14 cellular contexts compared by ENCODE assay signal in the genomic region with DNA sequence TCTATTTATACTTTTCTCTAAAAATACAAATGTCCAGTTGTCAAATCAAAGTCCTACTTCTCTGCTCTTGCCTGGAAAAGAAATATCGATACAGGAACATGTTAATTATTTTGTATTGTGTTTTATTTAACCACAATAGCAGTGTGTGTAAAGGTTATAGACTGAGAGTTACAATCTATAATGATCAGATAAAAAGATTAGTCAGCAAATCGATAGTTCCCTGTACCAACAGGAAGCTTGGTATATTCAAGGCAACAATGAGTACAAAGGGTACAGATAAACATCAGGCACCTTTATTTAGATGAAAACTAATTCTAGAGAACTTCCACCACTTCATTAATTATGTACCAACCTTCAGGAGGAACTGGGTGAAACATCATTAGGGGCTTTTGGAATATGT.
A peak's percentile ranks its signal among the peaks of the same experiment; 100 is the strongest.
DNase-seq lines count a peak whose midpoint lies in the region; ATAC-seq, FAIRE-seq and TF ChIP-seq lines count a peak whose summit lies in the region.
"Had no signal": no experiment of that assay in that cellular context is flagged by ENCODE, and none has a peak within 500 bp of the region (broad histone marks: within the 10 kb centered on the region; RNA-seq: fewer than 3 reads in every experiment).

No MANE protein-coding gene starts in this region.

- no peaks in the 10 kb centered on the region for H3K9me2 ChIP-seq in neural cell (ENCODE audit: insufficient read depth, low read length)

- 89% methylated on average over 2 of the region's 2 CpGs for WGBS in HUES64
- 34% methylated on average over 2 of the region's 2 CpGs for WGBS in K562 (ENCODE audit: insufficient coverage, low coverage, missing lambda C conversion rate)

- TF ChIP-seq CTCF in K562 (IDR thresholded peaks at IDR 0.05 in 2 of 3, conservative IDR thresholded peaks at IDR 0.05 in 1 of 3; ENCODE audit: insufficient read depth in 2 of 3, low read depth in 1 of 3, low read length in 3 of 3): no peak
- TF ChIP-seq CTCF in neural cell (IDR thresholded peaks at IDR 0.05; ENCODE audit: poor library complexity, severe bottlenecking): no peak

- H2AFZ ChIP-seq in K562 (ENCODE audit: low read depth, low read length) (no peak overlapping the region), neural cell (ENCODE audit: low read depth, low read length) (no peak overlapping the region)

- POLR2A ChIA-PET in K562 (lab: Yijun Ruan, JAX): no interaction called here

- H3K27me3 ChIP-seq in HUES64 (ENCODE audit: insufficient read depth, low read length) (peaks cover 6% of the 10 kb centered on the region; the same call in 1 of the 2 replicates), K562 (ENCODE audit: control insufficient read depth in 2 of 2, insufficient read depth in 2 of 2, low read length in 2 of 2) (no peaks in the 10 kb centered on the region), neural cell (ENCODE audit: insufficient read depth, low read depth, low read length) (no peaks in the 10 kb centered on the region)

- H4K20me1 ChIP-seq in K562 (replicated peaks; ENCODE audit: control insufficient read depth, insufficient read depth, low read length) (no peaks in the 10 kb centered on the region), neural cell (ENCODE audit: insufficient read depth) (no peaks in the 10 kb centered on the region)

- DNase-seq in K562 (ENCODE audit: extremely low read depth in 1 of 4, low spot score in 3 of 4) (no peak), NCI-H1930 (lab: John Stamatoyannopoulos, UW) (no peak), DMS153 (lab: John Stamatoyannopoulos, UW) (no peak), NCI-H345 (lab: John Stamatoyannopoulos, UW) (no peak)
- DNase-seq: CD8-positive, alpha-beta T cell; COR-L47; DND-41; GDM1; GOT3; H9 had no signal

- H3K4me3 ChIP-seq in HUES64 (ENCODE audit: low read length) (no peak overlapping the region), K562 (no peak overlapping the region), neural cell (ENCODE audit: low read length) (no peak overlapping the region)

- H3K9me1 ChIP-seq in K562 (ENCODE audit: control insufficient read depth, insufficient read depth, low read length): no peaks in the 10 kb centered on the region

- H3K36me3 ChIP-seq in HUES64 (ENCODE audit: insufficient read depth, low read length) (no peaks in the 10 kb centered on the region), K562 (ENCODE audit: control insufficient read depth, insufficient read depth, low read length) (0 out of 3 replicates have a peak, but pooled peaks cover 3% of the 10 kb centered on the region), neural cell (ENCODE audit: insufficient read depth, low read length) (no peaks in the 10 kb centered on the region)

- TF ChIP-seq EP300 in K562 (IDR thresholded peaks at IDR 0.05; ENCODE audit: low read length): no peak
- no peak for TF ChIP-seq EP300 in neural cell (conservative IDR thresholded peaks at IDR 0.05; ENCODE audit: poor library complexity, severe bottlenecking)

- H3K27ac ChIP-seq in HUES64 (ENCODE audit: low read depth, low read length): peak overlapping the region; percentile 37; the same call in 1 of the 2 replicates
- H3K27ac ChIP-seq in K562 (ENCODE audit: extremely low read depth, low read depth, low read length): no peak overlapping the region
- H3K27ac ChIP-seq in neural cell (ENCODE audit: low read length): peak overlapping the region; percentile 18

- H3K9me3 ChIP-seq in HUES64 (ENCODE audit: insufficient read depth, low read depth, low read length) (no peaks in the 10 kb centered on the region), K562 (replicated peaks; ENCODE audit: control insufficient read depth, insufficient read depth, low read depth, low read length) (no peaks in the 10 kb centered on the region; the same call in 1 of the 2 replicates), neural cell (ENCODE audit: low read length) (no peaks in the 10 kb centered on the region)

- no peak for FAIRE-seq in K562 (lab: Jason Lieb, UNC)
- FAIRE-seq: D721Med, GM12892 had no signal

- in situ Hi-C loops in K562 (cut with MboI): no loop called here

- H3K4me2 ChIP-seq in K562 (ENCODE audit: insufficient read depth, low read length): no peak overlapping the region
- no peak overlapping the region for H3K4me2 ChIP-seq in neural cell (ENCODE audit: low read length)

- intact Hi-C loops in K562 (cut with micrococcal nuclease): no loop called here

- BruUV-seq in K562 (replicated peaks; lab: Mats Ljungman, UMichigan): no TSS peak

- H3K9ac ChIP-seq in HUES64 (ENCODE audit: low read depth, low read length): no peak overlapping the region
- no peak overlapping the region for H3K9ac ChIP-seq in K562 (ENCODE audit: insufficient read depth in 1 of 2, low read depth in 2 of 2, low read length in 2 of 2)
- no peak overlapping the region for H3K9ac ChIP-seq in neural cell (ENCODE audit: low read length)

- H3K79me2 ChIP-seq in K562 (ENCODE audit: control insufficient read depth, insufficient read depth, low read length): no peaks in the 10 kb centered on the region
- H3K79me2 ChIP-seq in neural cell (replicated peaks; ENCODE audit: insufficient read depth, low read length): no peaks in the 10 kb centered on the region

- TF ChIP-seq RAD21 in K562 (CRISPR knock-in tag; conservative IDR thresholded peaks at IDR 0.05 in 1 of 2, IDR thresholded peaks at IDR 0.05 in 1 of 2): no peak
- no peak for TF ChIP-seq RAD21 in neural cell (conservative IDR thresholded peaks at IDR 0.05)

- H3F3A ChIP-seq in neural cell (ENCODE audit: insufficient read depth, low read length, poor library complexity, severe bottlenecking): no peaks in the 10 kb centered on the region

- peaks cover 36% of the 10 kb centered on the region for H3K4me1 ChIP-seq in HUES64 (ENCODE audit: insufficient read depth, low read length)
- no peaks in the 10 kb centered on the region for H3K4me1 ChIP-seq in K562 (replicated peaks in 1 of 2; ENCODE audit: control insufficient read depth in 2 of 2, insufficient read depth in 2 of 2, low read length in 2 of 2)

- no peak for TF ChIP-seq POLR2A in K562 (conservative IDR thresholded peaks at IDR 0.05)

- CTCF ChIA-PET in K562 (lab: Yijun Ruan, JAX; ENCODE audit: low intra/inter-chr PET ratio): no interaction called here

- no peak for ATAC-seq in K562
- ATAC-seq: CD8-positive, alpha-beta T cell had no signal

TF ChIP-seq in K562, 482 proteins besides CTCF, POLR2A, EP300 and RAD21:
- TF ChIP-seq C11orf30 (IDR thresholded peaks at IDR 0.05; ENCODE audit: low read depth) (peak; percentile 45; the same call in 1 of the 2 replicates), ZNF316 (IDR thresholded peaks at IDR 0.05) (peak; percentile 48), NBN (IDR thresholded peaks at IDR 0.05; ENCODE audit: low read depth) (no peak)

TF ChIP-seq in neural cell, 6 proteins besides CTCF, POLR2A, EP300 and RAD21:
- TF ChIP-seq MXI1 (conservative IDR thresholded peaks at IDR 0.05; ENCODE audit: poor library complexity, severe bottlenecking): no peak
- TF ChIP-seq POLR2AphosphoS5 (IDR thresholded peaks at IDR 0.05): no peak
- TF ChIP-seq TAF1 (IDR thresholded peaks at IDR 0.05; ENCODE audit: low read depth): no peak
- no peak for TF ChIP-seq EZH2 (IDR thresholded peaks at IDR 0.05; ENCODE audit: borderline replicate concordance, insufficient read depth, low read length, poor library complexity, severe bottlenecking)
- no peak for TF ChIP-seq SMC3 (conservative IDR thresholded peaks at IDR 0.05; ENCODE audit: poor library complexity)
- TF ChIP-seq, protein P1, sequence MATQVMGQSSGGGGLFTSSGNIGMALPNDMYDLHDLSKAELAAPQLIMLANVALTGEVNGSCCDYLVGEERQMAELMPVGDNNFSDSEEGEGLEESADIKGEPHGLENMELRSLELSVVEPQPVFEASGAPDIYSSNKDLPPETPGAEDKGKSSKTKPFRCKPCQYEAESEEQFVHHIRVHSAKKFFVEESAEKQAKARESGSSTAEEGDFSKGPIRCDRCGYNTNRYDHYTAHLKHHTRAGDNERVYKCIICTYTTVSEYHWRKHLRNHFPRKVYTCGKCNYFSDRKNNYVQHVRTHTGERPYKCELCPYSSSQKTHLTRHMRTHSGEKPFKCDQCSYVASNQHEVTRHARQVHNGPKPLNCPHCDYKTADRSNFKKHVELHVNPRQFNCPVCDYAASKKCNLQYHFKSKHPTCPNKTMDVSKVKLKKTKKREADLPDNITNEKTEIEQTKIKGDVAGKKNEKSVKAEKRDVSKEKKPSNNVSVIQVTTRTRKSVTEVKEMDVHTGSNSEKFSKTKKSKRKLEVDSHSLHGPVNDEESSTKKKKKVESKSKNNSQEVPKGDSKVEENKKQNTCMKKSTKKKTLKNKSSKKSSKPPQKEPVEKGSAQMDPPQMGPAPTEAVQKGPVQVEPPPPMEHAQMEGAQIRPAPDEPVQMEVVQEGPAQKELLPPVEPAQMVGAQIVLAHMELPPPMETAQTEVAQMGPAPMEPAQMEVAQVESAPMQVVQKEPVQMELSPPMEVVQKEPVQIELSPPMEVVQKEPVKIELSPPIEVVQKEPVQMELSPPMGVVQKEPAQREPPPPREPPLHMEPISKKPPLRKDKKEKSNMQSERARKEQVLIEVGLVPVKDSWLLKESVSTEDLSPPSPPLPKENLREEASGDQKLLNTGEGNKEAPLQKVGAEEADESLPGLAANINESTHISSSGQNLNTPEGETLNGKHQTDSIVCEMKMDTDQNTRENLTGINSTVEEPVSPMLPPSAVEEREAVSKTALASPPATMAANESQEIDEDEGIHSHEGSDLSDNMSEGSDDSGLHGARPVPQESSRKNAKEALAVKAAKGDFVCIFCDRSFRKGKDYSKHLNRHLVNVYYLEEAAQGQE (IDR thresholded peaks at IDR 0.05; ENCODE audit: borderline replicate concordance): no peak
